Comparison of ENCODE assay signal across 7 cellular contexts in the genomic region with DNA sequence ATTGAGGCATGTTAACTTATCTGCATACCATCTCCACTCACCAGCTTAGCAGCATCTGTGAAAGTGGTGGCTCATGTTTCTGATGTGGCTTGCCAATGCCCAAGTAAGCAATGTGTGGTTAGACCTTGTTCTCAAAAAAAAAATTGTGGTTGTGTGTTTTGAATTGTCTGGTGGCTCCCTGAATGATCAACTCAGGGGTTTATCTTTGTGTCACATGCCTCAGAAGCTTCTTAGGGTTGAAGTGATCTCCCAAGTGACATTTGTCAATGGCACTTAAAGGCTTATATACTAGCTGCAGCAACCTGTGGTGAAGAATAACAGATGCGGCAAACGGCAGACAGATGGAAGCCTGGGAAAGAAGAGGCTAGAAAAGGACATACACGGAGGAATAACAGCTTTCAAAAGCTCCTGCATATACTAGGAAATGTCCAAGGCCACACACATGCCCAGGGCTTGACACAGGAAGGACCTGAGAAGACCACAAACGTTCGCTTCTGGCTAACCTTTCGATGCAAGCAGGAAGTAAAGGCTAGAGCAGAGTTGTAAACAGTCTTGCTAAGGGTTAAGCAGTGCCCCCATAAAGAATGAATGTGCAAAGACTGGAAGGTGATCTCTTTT.
DNase-seq lines count a peak whose midpoint lies in the region; ATAC-seq lines count a peak whose summit lies in the region.

No MANE protein-coding gene starts in this region.

- peaks cover 31% of the 10 kb centered on the region for H3K4me1 Mint-ChIP-seq in activated naive CD4-positive, alpha-beta T cell treated with anti-CD3 and anti-CD28 coated beads, Interleukin-2, amount 50 U/mL, for 24 hours

- peak overlapping the region; percentile 45 for H3K4me3 Mint-ChIP-seq in activated naive CD4-positive, alpha-beta T cell treated with anti-CD3 and anti-CD28 coated beads, Interleukin-2, amount 50 U/mL, for 24 hours

- H3K36me3 Mint-ChIP-seq in activated naive CD4-positive, alpha-beta T cell treated with anti-CD3 and anti-CD28 coated beads, Interleukin-2, amount 50 U/mL, for 24 hours, result peaks cover 8% of the 10 kb centered on the region

- peak overlapping the region; percentile 82 for H3K27ac Mint-ChIP-seq in activated naive CD4-positive, alpha-beta T cell treated with anti-CD3 and anti-CD28 coated beads, Interleukin-2, amount 50 U/mL, for 24 hours

- peak; percentile 95 for ATAC-seq in GM19025 (IDR thresholded peaks at IDR 0.05; ENCODE audit: low read depth, unreplicated experiment)
- peak; percentile 90 for ATAC-seq in HG03025 (IDR thresholded peaks at IDR 0.05; ENCODE audit: low FRiP score, unreplicated experiment)

- DNase-seq in NOMO-1 (lab: John Stamatoyannopoulos, UW; ENCODE audit: unreplicated experiment in 2 of 2), result peak; percentile 4 to 24
- peak; percentile 20 for DNase-seq in stimulated activated CD8-positive, alpha-beta memory T cell treated with anti-CD3 and anti-CD28 coated beads, Interleukin-12 subunit alpha, Interleukin-12 subunit beta, amount 100 ng/mL, for 24 hours (ENCODE audit: extremely low read depth)
- no peak for DNase-seq in ecto neural progenitor cell (ENCODE audit: low spot score)
- no peak for DNase-seq in NCI-H146 (lab: John Stamatoyannopoulos, UW)

- peaks cover 39% of the 10 kb centered on the region for H3K27me3 Mint-ChIP-seq in activated naive CD4-positive, alpha-beta T cell treated with anti-CD3 and anti-CD28 coated beads, Interleukin-2, amount 50 U/mL, for 24 hours

- H3K9me3 Mint-ChIP-seq in activated naive CD4-positive, alpha-beta T cell treated with anti-CD3 and anti-CD28 coated beads, Interleukin-2, amount 50 U/mL, for 24 hours, result peaks cover 5% of the 10 kb centered on the region

Comparison
In these comparisons a context has a peak if more than half of its experiments do, and no peak if none do; other contexts are left out.
1. DNase-seq: peak in NOMO-1 (2 of 2) and stimulated activated CD8-positive, alpha-beta memory T cell treated with anti-CD3 and anti-CD28 coated beads, Interleukin-12 subunit alpha, Interleukin-12 subunit beta, amount 100 ng/mL, for 24 hours (single experiment); none in ecto neural progenitor cell (single experiment) and NCI-H146 (single experiment).